10 cellular contexts compared by ENCODE assay signal in genomic region chr1:82464362-82464931, GRCh38.
DNase-seq lines count a peak whose midpoint lies in the region; ATAC-seq and TF ChIP-seq lines count a peak whose summit lies in the region.
"Had no signal": no experiment of that assay in that cellular context is flagged by ENCODE, and none has a peak within 500 bp of the region (broad histone marks: within the 10 kb centered on the region; RNA-seq: fewer than 3 reads in every experiment).

No MANE protein-coding gene starts in this region.

- H3K9me2 ChIP-seq in hepatocyte (replicated peaks; ENCODE audit: insufficient read depth) = no peaks in the 10 kb centered on the region

- H3K4me3 ChIP-seq in hepatocyte (no peak overlapping the region), thoracic aorta (no peak overlapping the region)

- H3K9me3 ChIP-seq in hepatocyte (ENCODE audit: low read depth) = no peaks in the 10 kb centered on the region
- no peaks in the 10 kb centered on the region for H3K9me3 ChIP-seq in thoracic aorta

- H3K36me3 ChIP-seq in hepatocyte (replicated peaks; ENCODE audit: insufficient read depth, low read depth) = no peaks in the 10 kb centered on the region
- no peaks in the 10 kb centered on the region for H3K36me3 ChIP-seq in thoracic aorta

- 31% methylated on average over 3 of the region's 3 CpGs for WGBS in hepatocyte (ENCODE audit: low lambda C conversion rate, missing lambda C conversion rate)

- H3K4me2 ChIP-seq in hepatocyte = peak overlapping the region; percentile 26

- TF ChIP-seq CTCF in hepatocyte (IDR thresholded peaks at IDR 0.05; ENCODE audit: poor library complexity) (no peak), thoracic aorta (IDR thresholded peaks at IDR 0.05) (no peak)

- no peaks in the 10 kb centered on the region for H3K79me2 ChIP-seq in hepatocyte

- H3K27ac ChIP-seq in hepatocyte (no peak overlapping the region), thoracic aorta (peak overlapping the region; percentile 2 to 7)

- DNase-seq in NCI-H1105 treated with DMSO at 0.1 percent for 48 hours (lab: John Stamatoyannopoulos, UW) (peak; percentile 39), NCI-H1105 (lab: John Stamatoyannopoulos, UW) (no peak), SHP77 treated with DMSO at 0.1 percent for 48 hours (lab: John Stamatoyannopoulos, UW) (peak; percentile 88), hepatocyte (ENCODE audit: low spot score) (peak; percentile 33), thoracic aorta (ENCODE audit: low spot score) (no peak)
- DNase-seq in stimulated activated CD4-positive, alpha-beta T cell treated with anti-CD3 and anti-CD28 coated beads, Interleukin-1b, Interleukin-23, amount 100 ng/mL, for 48 hours = no peak
- DNase-seq: erythroblast, NCI-H2171 had no signal

- H3K4me1 ChIP-seq in hepatocyte (ENCODE audit: insufficient read depth) = no peaks in the 10 kb centered on the region
- peaks cover 0 to 27% of the 10 kb centered on the region in 2 donors for H3K4me1 ChIP-seq in thoracic aorta (ENCODE audit: control insufficient read depth in 1 of 2, low read depth in 2 of 2)

- no peak for ATAC-seq in thoracic aorta (ENCODE audit: insufficient number of reproducible peaks, low FRiP score, low read depth)
- ATAC-seq in GM18520 (IDR thresholded peaks at IDR 0.05; ENCODE audit: unreplicated experiment) = no peak
- no peak for ATAC-seq in GM21526 (IDR thresholded peaks at IDR 0.05; ENCODE audit: low FRiP score, unreplicated experiment)

- no peak overlapping the region for H2AFZ ChIP-seq in hepatocyte

- H3K27me3 ChIP-seq in hepatocyte (no peaks in the 10 kb centered on the region), thoracic aorta (replicated peaks; ENCODE audit: insufficient read depth) (no peaks in the 10 kb centered on the region)

- no peaks in the 10 kb centered on the region for H4K20me1 ChIP-seq in hepatocyte (ENCODE audit: insufficient read depth, poor library complexity, severe bottlenecking)

Comparison
In these comparisons a context has a peak if more than half of its experiments do, and no peak if none do; other contexts are left out.
1. DNase-seq: peak in NCI-H1105 treated with DMSO at 0.1 percent for 48 hours (single experiment), SHP77 treated with DMSO at 0.1 percent for 48 hours (single experiment) and hepatocyte (single experiment); none in NCI-H1105 (single experiment), thoracic aorta (single experiment) and stimulated activated CD4-positive, alpha-beta T cell treated with anti-CD3 and anti-CD28 coated beads, Interleukin-1b, Interleukin-23, amount 100 ng/mL, for 48 hours (single experiment).